ENCODE assay signal across 18 cellular contexts in the genomic region with DNA sequence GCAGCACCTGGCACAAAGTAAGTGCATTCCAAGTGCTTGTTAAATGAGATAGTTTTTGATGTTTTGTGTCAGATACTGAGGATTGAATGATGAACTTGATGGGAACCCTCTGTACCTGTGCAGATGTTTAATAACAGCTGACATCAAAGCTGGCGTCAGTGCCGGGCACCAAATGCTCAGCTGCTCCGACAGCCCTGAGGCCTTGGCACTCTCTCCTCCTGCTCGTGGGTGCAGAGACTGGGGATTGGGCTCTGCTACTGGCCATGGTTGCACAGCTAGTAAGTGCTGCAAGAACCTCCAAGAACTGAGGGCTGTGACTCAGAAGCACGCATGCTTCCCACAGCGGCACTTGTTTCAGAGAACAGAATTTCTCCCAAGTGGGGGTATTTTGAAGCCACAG. TPM values are rescaled to one million over a fixed set of nuclear protein-coding genes. Genes with fewer than 3 reads are reported as not detected.
DNase-seq lines count a peak whose midpoint lies in the region; ATAC-seq and TF ChIP-seq lines count a peak whose summit lies in the region.
"Had no signal": no experiment of that assay in that cellular context is flagged by ENCODE, and none has a peak within 500 bp of the region (broad histone marks: within the 10 kb centered on the region; RNA-seq: fewer than 3 reads in every experiment).

No MANE protein-coding gene starts in this region.

- no peak overlapping the region for H2BK15ac ChIP-seq in IMR-90 (ENCODE audit: low read depth, low read length)

- H3K27me3 ChIP-seq in IMR-90 (ENCODE audit: control insufficient read depth, insufficient read depth, low read length) (no peaks in the 10 kb centered on the region), gastrocnemius medialis (no peaks in the 10 kb centered on the region), stomach (no peaks in the 10 kb centered on the region)
- H3K27me3 ChIP-seq: BE2C had no signal

- in situ Hi-C loops in IMR-90 (cut with MboI; ENCODE audit: low sequenced_read_pairs): no loop called here
- in situ Hi-C loops in gastrocnemius medialis (cut with MboI; ENCODE audit: low sequenced_read_pairs in 4 of 4): no loop called here

- TF ChIP-seq EP300 in stomach (IDR thresholded peaks at IDR 0.05): no peak

- no peak overlapping the region for H3K9ac ChIP-seq in IMR-90 (ENCODE audit: low read depth, low read length)

- H4K8ac ChIP-seq in IMR-90 (ENCODE audit: low read depth in 2 of 2, low read length in 2 of 2): no peak overlapping the region

- peaks cover 9% of the 10 kb centered on the region for H3K4me1 Mint-ChIP-seq in nephron progenitor cell
- H3K4me1 Mint-ChIP-seq in T-helper 17 cell: peaks cover 28% of the 10 kb centered on the region

- H3K36me3 ChIP-seq in IMR-90 (ENCODE audit: control insufficient read depth, insufficient read depth, low read length) (peaks cover 8% of the 10 kb centered on the region), gastrocnemius medialis (no peaks in the 10 kb centered on the region), stomach (peaks cover 0 to 30% (median 23%) of the 10 kb centered on the region in 4 donors)
- H3K36me3 ChIP-seq: BE2C had no signal

- H3K9me1 ChIP-seq in IMR-90 (ENCODE audit: insufficient read depth, low read length): peaks cover 18% of the 10 kb centered on the region

- H3K27me3 Mint-ChIP-seq in nephron progenitor cell (ENCODE audit: low read depth, poor library complexity) (no peaks in the 10 kb centered on the region), T-helper 17 cell (no peaks in the 10 kb centered on the region)
- H3K27me3 Mint-ChIP-seq: CD4-positive, alpha-beta memory T cell; IgD-negative memory B cell had no signal

- H3K23ac ChIP-seq in IMR-90 (ENCODE audit: low read depth, low read length): no peak overlapping the region

- DNase-seq in IMR-90 (peak; percentile 9), nephron progenitor cell (no peak), gastrocnemius medialis (peak in 1 of 2 donors; percentile 30), stomach (no peak), T-helper 17 cell (no peak), NCI-H2196 treated with DMSO at 0.1 percent for 48 hours (lab: John Stamatoyannopoulos, UW; ENCODE audit: unreplicated experiment) (no peak)
- DNase-seq: ACHN; BE2C; C1 segment of cervical spinal cord; CD4-positive, alpha-beta memory T cell; DMS153; DMS79; GDM1; HCEC 1CT; HFFc6; KBM-7 had no signal

- H4K91ac ChIP-seq in IMR-90 (ENCODE audit: insufficient read depth, low read depth, low read length): no peak overlapping the region

- CTCF ChIA-PET in IMR-90 (lab: Yijun Ruan, JAX): no interaction called here

- H3K56ac ChIP-seq in IMR-90 (ENCODE audit: extremely low read depth, insufficient read depth, low read length): no peak overlapping the region

- no peak overlapping the region for H2AK9ac ChIP-seq in IMR-90 (replicated peaks; ENCODE audit: low read depth, low read length, poor library complexity)

- H3K27ac ChIP-seq in IMR-90 (ENCODE audit: insufficient read depth, low read length) (no peak overlapping the region), gastrocnemius medialis (peak overlapping the region in 3 of 4 donors; percentile 48 to 62 (median 60)), stomach (no peak overlapping the region)

- POLR2A ChIA-PET in IMR-90 (lab: Charles Lee; ENCODE audit: unreplicated experiment): no interaction called here

- H2BK20ac ChIP-seq in IMR-90 (ENCODE audit: low read depth, low read length): no peak overlapping the region

- TF ChIP-seq CTCF in IMR-90 (conservative IDR thresholded peaks at IDR 0.05; ENCODE audit: low read depth, low read length): no peak
- no peak for TF ChIP-seq CTCF in nephron progenitor cell (IDR thresholded peaks at IDR 0.05)
- no peak for TF ChIP-seq CTCF in gastrocnemius medialis (IDR thresholded peaks at IDR 0.05 in 4 of 5, conservative IDR thresholded peaks at IDR 0.05 in 1 of 5)
- TF ChIP-seq CTCF in stomach (IDR thresholded peaks at IDR 0.05): no peak

- peaks cover 7% of the 10 kb centered on the region for H3K36me3 Mint-ChIP-seq in nephron progenitor cell (ENCODE audit: low read depth)
- H3K36me3 Mint-ChIP-seq in T-helper 17 cell (ENCODE audit: low read depth): no peaks in the 10 kb centered on the region

- no peaks in the 10 kb centered on the region for H3K9me3 Mint-ChIP-seq in nephron progenitor cell
- H3K9me3 Mint-ChIP-seq: CD4-positive, alpha-beta memory T cell; GM23338; HFFc6; IgD-negative memory B cell had no signal

- no peak overlapping the region for H2AFZ ChIP-seq in IMR-90 (replicated peaks; ENCODE audit: low read length, poor library complexity)
- H2AFZ ChIP-seq: GM23338 had no signal

- ATAC-seq in IMR-90 (ENCODE audit: low read depth): no peak
- no peak for ATAC-seq in gastrocnemius medialis
- ATAC-seq in T-helper 17 cell: no peak
- ATAC-seq: GM23338 had no signal

- BruUV-seq in IMR-90 (replicated peaks; lab: Mats Ljungman, UMichigan): no TSS peak

- peak overlapping the region; percentile 48 for H3K27ac Mint-ChIP-seq in nephron progenitor cell
- H3K27ac Mint-ChIP-seq in T-helper 17 cell: no peak overlapping the region
- H3K27ac Mint-ChIP-seq: CD4-positive, alpha-beta memory T cell; GM23338; HFFc6 had no signal

- H2BK120ac ChIP-seq in IMR-90 (ENCODE audit: low read depth, low read length): no peak overlapping the region

- no peak overlapping the region for H3K4me3 ChIP-seq in IMR-90 (ENCODE audit: insufficient read depth, low read depth, low read length)
- no peak overlapping the region for H3K4me3 ChIP-seq in gastrocnemius medialis
- no peak overlapping the region for H3K4me3 ChIP-seq in stomach
- H3K4me3 ChIP-seq: GM23338 had no signal

- peaks cover 89% of the 10 kb centered on the region for H4K20me1 ChIP-seq in IMR-90 (ENCODE audit: insufficient read depth, low read length)

- intact Hi-C loops in IMR-90 (cut with micrococcal nuclease): no loop called here
- intact Hi-C loops in gastrocnemius medialis (cut with DNase I; ENCODE audit: low total_unique reads): no loop called here
- intact Hi-C loops in stomach (cut with DNase I; ENCODE audit: low total_unique reads): no loop called here

- H3K4ac ChIP-seq in IMR-90 (ENCODE audit: low read depth, low read length): no peak overlapping the region

- H3K4me3 Mint-ChIP-seq in nephron progenitor cell: no peak overlapping the region
- H3K4me3 Mint-ChIP-seq in T-helper 17 cell: no peak overlapping the region
- H3K4me3 Mint-ChIP-seq: CD4-positive, alpha-beta memory T cell; GM23338; HFFc6 had no signal

- H3K14ac ChIP-seq in IMR-90 (replicated peaks; ENCODE audit: low read depth, low read length): no peak overlapping the region

- H3K79me1 ChIP-seq in IMR-90 (ENCODE audit: low read depth in 1 of 2, low read length in 2 of 2): peaks cover 26 to 74% of the 10 kb centered on the region in 2 experiments

- dilution Hi-C loops in IMR-90 (cut with HindIII; ENCODE audit: low sequenced_read_pairs, unreplicated experiment): no loop called here

- WGBS in IMR-90 (ENCODE audit: extremely low coverage in 2 of 2, insufficient read length in 1 of 2), 2 experiments: 93% methylated on average over 5 of the region's 6 CpGs; no CpG with 5 or more reads in 1 of the 2 experiments
- WGBS in stomach, 5 donors: 81 to 90% (median 86%) methylated on average over 6 of the region's 6 CpGs

- H4K5ac ChIP-seq in IMR-90 (ENCODE audit: low read depth, low read length): no peak overlapping the region

- TF ChIP-seq POLR2A in IMR-90 (IDR thresholded peaks at IDR 0.05; ENCODE audit: low read depth, low read length) (no peak), gastrocnemius medialis (IDR thresholded peaks at IDR 0.05) (no peak), stomach (IDR thresholded peaks at IDR 0.05) (no peak)

- H3K18ac ChIP-seq in IMR-90 (ENCODE audit: low read depth, low read length): no peak overlapping the region

- no peak for TF ChIP-seq RAD21 in IMR-90 (IDR thresholded peaks at IDR 0.05; ENCODE audit: low read length)

- no peak overlapping the region for H3K4me2 ChIP-seq in IMR-90 (ENCODE audit: low read depth, low read length)
- H3K4me2 ChIP-seq: GM23338 had no signal

- H3K4me1 ChIP-seq in IMR-90 (ENCODE audit: control insufficient read depth, insufficient read depth, low read length) (peaks cover 14% of the 10 kb centered on the region), gastrocnemius medialis (peaks cover 48 to 74% of the 10 kb centered on the region in 2 donors), stomach (peaks cover 17 to 54% (median 27%) of the 10 kb centered on the region in 4 donors)
- H3K4me1 ChIP-seq: BE2C had no signal

- no peak overlapping the region for H2AK5ac ChIP-seq in IMR-90 (ENCODE audit: low read depth, low read length)

- H3K9me3 ChIP-seq in IMR-90 (ENCODE audit: control insufficient read depth, insufficient read depth, low read length) (no peaks in the 10 kb centered on the region), gastrocnemius medialis (no peaks in the 10 kb centered on the region), stomach (no peaks in the 10 kb centered on the region), T-helper 17 cell (ENCODE audit: control insufficient read depth, low read length, poor library complexity, severe bottlenecking) (no peaks in the 10 kb centered on the region)
- H3K9me3 ChIP-seq: BE2C had no signal

- no peak overlapping the region for H2BK5ac ChIP-seq in IMR-90 (ENCODE audit: low read depth, low read length, poor library complexity, severe bottlenecking)

TF ChIP-seq in IMR-90, 13 proteins besides CTCF, POLR2A, EP300 and RAD21:
- TF ChIP-seq MAZ (IDR thresholded peaks at IDR 0.05; ENCODE audit: borderline replicate concordance, low read depth, low read length) (no peak), FOS (IDR thresholded peaks at IDR 0.05; ENCODE audit: low read depth, low read length) (no peak), CEBPB (IDR thresholded peaks at IDR 0.05; ENCODE audit: low read depth, low read length) (no peak)
TF ChIP-seq in IMR-90: peak in this region for 0.

RNA-seq across cellular contexts. Expression of a gene that starts 5.9 kb away (rescaled TPM):
- total RNA-seq in IMR-90 (2012; rRNA removed) (58.3 and 60.6 TPM in 2 replicates), gastrocnemius medialis (10 to 100 TPM; 36.4 to 80.9 (median 66.9) TPM), stomach (100 to 1,000 TPM in 2 of 5 donors, 10 to 100 TPM in 3; 44.0 to 121 (median 70.3) TPM), T-helper 17 cell (100 to 1,000 TPM in 1 of 2 donors, 10 to 100 TPM in 1; 92.5 to 102 TPM)
- polyA plus RNA-seq in IMR-90 (2012; rRNA removed) (229 and 235 TPM in 2 replicates), stomach (10 to 100 TPM; 20.9 to 52.2 (median 47.9) TPM)
- 138 and 235 TPM in 2 replicates for polyA plus RNA-seq in IMR-90 (2012; cell fraction: cytosol; rRNA removed)
- polyA plus RNA-seq in IMR-90 (2012; cell fraction: nucleus; rRNA removed; ENCODE audit: low replicate concordance): 132 and 172 TPM in 2 replicates

Comparison
In these comparisons a context has a peak if more than half of its experiments do, and no peak if none do; other contexts are left out.
1. H3K27ac ChIP-seq: peak in gastrocnemius medialis (3 of 4); none in IMR-90 (single experiment) and stomach (0 of 5).